In the genomic region with DNA sequence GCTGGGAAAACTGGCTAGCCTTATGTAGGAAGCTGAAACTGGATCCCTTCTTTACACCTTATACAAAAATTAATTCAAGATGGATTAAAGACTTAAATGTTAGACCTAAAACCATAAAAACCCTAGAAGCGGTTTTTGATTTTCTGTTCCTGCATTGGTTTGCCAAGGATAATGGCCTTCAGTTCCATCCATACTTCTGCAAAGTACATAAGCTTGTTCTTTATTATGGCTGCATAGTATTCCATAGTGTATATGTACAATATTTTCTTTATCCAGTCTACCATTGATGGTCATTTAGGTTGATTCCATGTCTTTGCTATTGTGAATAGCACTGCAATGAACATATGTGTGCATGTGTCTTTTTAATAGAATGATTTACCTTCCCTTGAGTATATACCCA, we compare ENCODE assay signal across 9 cellular contexts. TPM values are rescaled to one million over a fixed set of nuclear protein-coding genes. Genes with fewer than 3 reads are reported as not detected.
"Had no signal": no experiment of that assay in that cellular context is flagged by ENCODE, and none has a peak within 500 bp of the region (broad histone marks: within the 10 kb centered on the region; RNA-seq: fewer than 3 reads in every experiment).

No MANE protein-coding gene starts in this region.

RNA-seq across cellular contexts. Expression of gene PF4, which starts 22.8 kb away (rescaled TPM):
- total RNA-seq: subcutaneous adipose tissue, suprapubic skin, testis, thoracic aorta, thyroid gland, transverse colon, ureter, uterus had no signal

RNA-seq across cellular contexts. Expression of gene PPBP, which starts 28.9 kb away (rescaled TPM):
- total RNA-seq: suprapubic skin, testis, thoracic aorta, transverse colon, ureter, vagina had no signal

RNA-seq across cellular contexts. Expression of gene CXCL5, which starts 39.4 kb away (rescaled TPM):
- total RNA-seq: suprapubic skin, thyroid gland, ureter, uterus, vagina had no signal
